In genomic region chr7:151754142-151754590, GRCh38 we compare ENCODE assay signal across 8 cellular contexts.
A peak's percentile ranks its signal among the peaks of the same experiment; 100 is the strongest.
DNase-seq lines count a peak whose midpoint lies in the region; ATAC-seq and TF ChIP-seq lines count a peak whose summit lies in the region.

No MANE protein-coding gene starts in this region.

- peaks cover 14% of the 10 kb centered on the region for H3K4me1 ChIP-seq in colonic mucosa
- peaks cover 5 to 27% (median 22%) of the 10 kb centered on the region in 5 donors for H3K4me1 ChIP-seq in subcutaneous abdominal adipose tissue (ENCODE audit: control insufficient read depth in 5 of 5, insufficient read depth in 5 of 5, low read length in 5 of 5)

- H3K9ac ChIP-seq in colonic mucosa (ENCODE audit: low read depth in 2 of 2, low read length in 2 of 2) (no peak overlapping the region), subcutaneous abdominal adipose tissue (ENCODE audit: low read length in 5 of 5) (peak overlapping the region in 1 of 5 donors; percentile 47)

- H3K4me3 ChIP-seq in GM12875 (ENCODE audit: low read depth, low read length) (no peak overlapping the region), colonic mucosa (no peak overlapping the region), subcutaneous abdominal adipose tissue (ENCODE audit: low read depth in 1 of 5, low read length in 5 of 5) (no peak overlapping the region)

- no peak for ATAC-seq in activated CD4-positive, CD25-positive, alpha-beta regulatory T cell treated with anti-CD3 and anti-CD28 coated beads, Interleukin-2, amount 50 U/mL, for 24 hours

- intact Hi-C loops in colonic mucosa (cut with DNase I): loop anchor here (10.0 kb wide), 1 partner anchor 289 kb away; no protein-coding TSS in a partner anchor

- H3K27me3 ChIP-seq in colonic mucosa (no peaks in the 10 kb centered on the region), subcutaneous abdominal adipose tissue (ENCODE audit: control insufficient read depth in 5 of 5, insufficient read depth in 4 of 5, low read length in 5 of 5) (no peaks in the 10 kb centered on the region)

- DNase-seq in C1 segment of cervical spinal cord (lab: John Stamatoyannopoulos, UW) (peak in 8 of 14 donors; percentile 16 to 71 (median 35)), NCI-H69 (lab: John Stamatoyannopoulos, UW) (peak; percentile 73), colonic mucosa (peak; percentile 75), left kidney (ENCODE audit: low read depth, low spot score) (peak; percentile 90), DMS79 (lab: John Stamatoyannopoulos, UW) (no peak)

- H3K9me3 ChIP-seq in colonic mucosa: no peaks in the 10 kb centered on the region
- no peaks in the 10 kb centered on the region for H3K9me3 ChIP-seq in subcutaneous abdominal adipose tissue (ENCODE audit: control insufficient read depth in 5 of 5, low read length in 5 of 5)

- no peaks in the 10 kb centered on the region for H3K36me3 ChIP-seq in colonic mucosa
- H3K36me3 ChIP-seq in subcutaneous abdominal adipose tissue (ENCODE audit: control insufficient read depth in 5 of 5, insufficient read depth in 5 of 5, low read length in 5 of 5): peaks cover 0 to 3% (median 0%) of the 10 kb centered on the region in 5 donors

- TF ChIP-seq CTCF in GM12875 (IDR thresholded peaks at IDR 0.05; ENCODE audit: borderline replicate concordance, insufficient read depth, low read depth, low read length) (peak; percentile 81), colonic mucosa (IDR thresholded peaks at IDR 0.05) (peak; percentile 85)

- H3K27ac ChIP-seq in colonic mucosa: no peak overlapping the region
- peak overlapping the region; percentile 61 for H3K27ac ChIP-seq in subcutaneous abdominal adipose tissue (ENCODE audit: low read depth, low read length)
